ENCODE assay signal across 1 cellular context in genomic region chr12:121283388-121283787, GRCh38.
TF ChIP-seq lines count a peak whose summit lies in the region.

No MANE protein-coding gene starts in this region.

TF ChIP-seq in IMR-90, 13 proteins besides CTCF, POLR2A, EP300 and RAD21 (continued from another document):
- TF ChIP-seq, protein P1, sequence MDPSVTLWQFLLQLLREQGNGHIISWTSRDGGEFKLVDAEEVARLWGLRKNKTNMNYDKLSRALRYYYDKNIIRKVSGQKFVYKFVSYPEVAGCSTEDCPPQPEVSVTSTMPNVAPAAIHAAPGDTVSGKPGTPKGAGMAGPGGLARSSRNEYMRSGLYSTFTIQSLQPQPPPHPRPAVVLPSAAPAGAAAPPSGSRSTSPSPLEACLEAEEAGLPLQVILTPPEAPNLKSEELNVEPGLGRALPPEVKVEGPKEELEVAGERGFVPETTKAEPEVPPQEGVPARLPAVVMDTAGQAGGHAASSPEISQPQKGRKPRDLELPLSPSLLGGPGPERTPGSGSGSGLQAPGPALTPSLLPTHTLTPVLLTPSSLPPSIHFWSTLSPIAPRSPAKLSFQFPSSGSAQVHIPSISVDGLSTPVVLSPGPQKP (IDR thresholded peaks at IDR 0.05; ENCODE audit: borderline replicate concordance, low read depth, low read length): no peak
- TF ChIP-seq MAZ (IDR thresholded peaks at IDR 0.05; ENCODE audit: borderline replicate concordance, low read depth, low read length) (no peak), SMC3 (IDR thresholded peaks at IDR 0.05; ENCODE audit: low read depth, low read length) (no peak)
TF ChIP-seq in IMR-90: peak in this region for 0.
